In genomic region chr19:19447536-19448237, GRCh38 we compare ENCODE assay signal across 11 cellular contexts. TPM values are rescaled to one million over a fixed set of nuclear protein-coding genes. Genes with fewer than 3 reads are reported as not detected.
DNase-seq lines count a peak whose midpoint lies in the region; ATAC-seq, FAIRE-seq and TF ChIP-seq lines count a peak whose summit lies in the region.
"Had no signal": no experiment of that assay in that cellular context is flagged by ENCODE, and none has a peak within 500 bp of the region (broad histone marks: within the 10 kb centered on the region; RNA-seq: fewer than 3 reads in every experiment).

No MANE protein-coding gene starts in this region.

- no peak overlapping the region for H2BK120ac ChIP-seq in H1 (replicated peaks; ENCODE audit: low read depth, low read length)

- H3K14ac ChIP-seq in H1 (ENCODE audit: insufficient read length), result no peak overlapping the region

- H4K91ac ChIP-seq in H1 (replicated peaks; ENCODE audit: insufficient read length, low read length), result peak overlapping the region; percentile 83

- no peak overlapping the region for H3K4me3 ChIP-seq in H1 (ENCODE audit: extremely low read depth in 1 of 4, insufficient read depth in 2 of 4, low read depth in 3 of 4, low read length in 4 of 4)
- no peak overlapping the region for H3K4me3 ChIP-seq in gastrocnemius medialis
- H3K4me3 ChIP-seq in hepatocyte, result no peak overlapping the region

- no peak overlapping the region for H3K9ac ChIP-seq in H1 (replicated peaks in 1 of 4; ENCODE audit: extremely low read depth in 1 of 4, low read depth in 3 of 4, low read length in 3 of 4)

- 80% methylated on average over 15 of the region's 15 CpGs; no CpG with 5 or more reads in 1 of the 2 experiments for WGBS in H1 (ENCODE audit: extremely low coverage in 1 of 2, insufficient coverage in 1 of 2, insufficient read length in 1 of 2, insufficient replicate concordance in 2 of 2, low coverage in 1 of 2, low lambda C conversion rate in 2 of 2, missing lambda C conversion rate in 1 of 2), 2 experiments
- WGBS in hepatocyte (ENCODE audit: low lambda C conversion rate, missing lambda C conversion rate), result 86% methylated on average over 15 of the region's 15 CpGs

- H2BK20ac ChIP-seq in H1 (ENCODE audit: low read length), result no peak overlapping the region

- H2BK12ac ChIP-seq in H1 (ENCODE audit: low read depth, low read length), result peak overlapping the region; percentile 60; the same call in 1 of the 2 replicates

- POLR2A ChIA-PET in H1 (lab: Charles Lee; ENCODE audit: partially characterized antibody), result interaction anchor here (1.0 to 1.2 kb wide), 2 partner anchors 13 to 14 kb away, joined by 3 read pairs; no protein-coding TSS in a partner anchor

- H3K18ac ChIP-seq in H1 (ENCODE audit: extremely low read depth, low read length), result peak overlapping the region; percentile 71

- H3K9me2 ChIP-seq in hepatocyte (replicated peaks; ENCODE audit: insufficient read depth), result no peaks in the 10 kb centered on the region

- H3K9me3 ChIP-seq in H1 (ENCODE audit: insufficient read depth in 2 of 2, low read depth in 1 of 2, low read length in 1 of 2) (no peaks in the 10 kb centered on the region), gastrocnemius medialis (no peaks in the 10 kb centered on the region), hepatocyte (ENCODE audit: low read depth) (no peaks in the 10 kb centered on the region)

- no peak for ATAC-seq in gastrocnemius medialis

- no peak overlapping the region for H2BK15ac ChIP-seq in H1 (ENCODE audit: low read length)

- no peak overlapping the region for H4K5ac ChIP-seq in H1 (ENCODE audit: insufficient read length, low read depth, low read length)

- H2AFZ ChIP-seq in H1 (ENCODE audit: low read length) (no peak overlapping the region), hepatocyte (no peak overlapping the region)

- H4K20me1 ChIP-seq in H1 (replicated peaks in 1 of 2; ENCODE audit: control insufficient read depth in 1 of 2, insufficient read depth in 2 of 2, low read length in 2 of 2) (peaks cover 41 to 64% of the 10 kb centered on the region in 2 experiments), hepatocyte (ENCODE audit: insufficient read depth, poor library complexity, severe bottlenecking) (peaks cover 73% of the 10 kb centered on the region)

- CTCF ChIA-PET in H1 (lab: Charles Lee; ENCODE audit: partially characterized antibody), result interaction anchor here (1.2 kb wide), 1 partner anchor 10 kb away, joined by 3 read pairs; no protein-coding TSS in a partner anchor

- H3K23me2 ChIP-seq in H1 (ENCODE audit: low read depth, low read length), result no peaks in the 10 kb centered on the region

- TF ChIP-seq CTCF in H1 (IDR thresholded peaks at IDR 0.05; ENCODE audit: control extremely low read depth in 1 of 3, insufficient read depth in 1 of 3, low read depth in 1 of 3, low read length in 3 of 3) (no peak), gastrocnemius medialis (IDR thresholded peaks at IDR 0.05 in 4 of 5, conservative IDR thresholded peaks at IDR 0.05 in 1 of 5) (no peak), hepatocyte (IDR thresholded peaks at IDR 0.05; ENCODE audit: poor library complexity) (no peak)

- H3K23ac ChIP-seq in H1 (ENCODE audit: insufficient read length), result no peak overlapping the region

- in situ Hi-C loops in gastrocnemius medialis (cut with MboI; ENCODE audit: low sequenced_read_pairs in 4 of 4), result no loop called here

- H2AK5ac ChIP-seq in H1 (ENCODE audit: low read depth, low read length), result no peak overlapping the region

- no peak overlapping the region for H2BK5ac ChIP-seq in H1 (ENCODE audit: low read depth, low read length)

- DNase-seq in DMS 273 (lab: John Stamatoyannopoulos, UW; ENCODE audit: unreplicated experiment), result peak; percentile 56
- no peak for DNase-seq in DMS 273 treated with DMSO at 0.1 percent for 48 hours (lab: John Stamatoyannopoulos, UW)
- peak; percentile 28 to 33 for DNase-seq in activated CD4-positive, alpha-beta T cell treated with anti-CD3 and anti-CD28 coated beads, Interleukin-2, amount 50 U/mL, for 48 hours
- no peak for DNase-seq in H1 (ENCODE audit: low read depth in 1 of 2, low spot score in 2 of 2)
- DNase-seq in gastrocnemius medialis, result no peak
- no peak for DNase-seq in hepatocyte (ENCODE audit: low spot score)
- DNase-seq in NCI-H345 (lab: John Stamatoyannopoulos, UW), result no peak
- DNase-seq in islet precursor cell, result no peak
- DNase-seq: NCI-H187 treated with DMSO at 0.1 percent for 48 hours had no signal

- intact Hi-C loops in gastrocnemius medialis (cut with DNase I; ENCODE audit: low total_unique reads), result no loop called here

- FAIRE-seq in H1 (lab: Jason Lieb, UNC), result no peak
- FAIRE-seq: endothelial cell of umbilical vein had no signal

- TF ChIP-seq POLR2A in H1 (IDR thresholded peaks at IDR 0.05; ENCODE audit: control extremely low read depth in 1 of 2, low read depth in 2 of 2, low read length in 2 of 2), result no peak
- TF ChIP-seq POLR2A in gastrocnemius medialis (IDR thresholded peaks at IDR 0.05), result no peak

- H4K8ac ChIP-seq in H1 (ENCODE audit: extremely low read depth, insufficient read depth, low read length), result no peak overlapping the region

- peaks cover 48% of the 10 kb centered on the region for H3K79me1 ChIP-seq in H1 (ENCODE audit: low read depth, low read length)

- no peak for TF ChIP-seq EP300 in H1 (IDR thresholded peaks at IDR 0.05; ENCODE audit: borderline replicate concordance in 1 of 2, low read depth in 2 of 2, low read length in 2 of 2)

- no peak overlapping the region for H3K56ac ChIP-seq in H1 (replicated peaks; ENCODE audit: insufficient read length, low read depth, low read length)

- H3K4me2 ChIP-seq in H1 (ENCODE audit: insufficient read depth in 1 of 2, low read depth in 2 of 2, low read length in 2 of 2), result no peak overlapping the region
- H3K4me2 ChIP-seq in hepatocyte, result no peak overlapping the region

- no peak overlapping the region for H3K27ac ChIP-seq in H1 (ENCODE audit: low read depth, low read length)
- peak overlapping the region in 3 of 4 donors; percentile 27 to 61 (median 52) for H3K27ac ChIP-seq in gastrocnemius medialis
- H3K27ac ChIP-seq in hepatocyte, result no peak overlapping the region
- H3K27ac ChIP-seq: 22Rv1 had no signal

- H3K4ac ChIP-seq in H1 (replicated peaks; ENCODE audit: insufficient read length, low read depth, low read length), result no peak overlapping the region

- peaks cover 66 to 100% of the 10 kb centered on the region in 2 experiments for H3K79me2 ChIP-seq in H1 (ENCODE audit: control insufficient read depth in 1 of 2, insufficient read depth in 2 of 2, low read length in 2 of 2)
- H3K79me2 ChIP-seq in hepatocyte, result peaks cover 100% of the 10 kb centered on the region

- H3K27me3 ChIP-seq in H1 (replicated peaks in 1 of 4; ENCODE audit: control insufficient read depth in 3 of 4, extremely low read depth in 1 of 4, insufficient read depth in 3 of 4, low read length in 3 of 4) (no peaks in the 10 kb centered on the region), gastrocnemius medialis (no peaks in the 10 kb centered on the region), hepatocyte (no peaks in the 10 kb centered on the region)

- H3K36me3 ChIP-seq in H1 (ENCODE audit: control insufficient read depth in 2 of 4, insufficient read depth in 4 of 4, low read length in 3 of 4) (no peaks in the 10 kb centered on the region; a peak in 1 of 8 replicates), gastrocnemius medialis (no peaks in the 10 kb centered on the region), hepatocyte (replicated peaks; ENCODE audit: insufficient read depth, low read depth) (no peaks in the 10 kb centered on the region)

- peaks cover 7 to 18% (median 12%) of the 10 kb centered on the region in 4 experiments for H3K4me1 ChIP-seq in H1 (replicated peaks in 1 of 4; ENCODE audit: control insufficient read depth in 3 of 4, insufficient read depth in 4 of 4, low read length in 3 of 4)
- peaks cover 39 to 46% of the 10 kb centered on the region in 2 donors for H3K4me1 ChIP-seq in gastrocnemius medialis
- peaks cover 13% of the 10 kb centered on the region for H3K4me1 ChIP-seq in hepatocyte (ENCODE audit: insufficient read depth)

- no peak for TF ChIP-seq RAD21 in H1 (IDR thresholded peaks at IDR 0.05 in 1 of 2, conservative IDR thresholded peaks at IDR 0.05 in 1 of 2; ENCODE audit: low read depth in 2 of 2, low read length in 2 of 2)

TF ChIP-seq in H1, 55 proteins besides CTCF, POLR2A, EP300 and RAD21:
- TF ChIP-seq ASH2L (IDR thresholded peaks at IDR 0.05; ENCODE audit: low read length), result no peak
- no peak for TF ChIP-seq CBX5 (IDR thresholded peaks at IDR 0.05; ENCODE audit: low read depth, low read length)
- TF ChIP-seq KDM4A (IDR thresholded peaks at IDR 0.05; ENCODE audit: low read depth, low read length, severe bottlenecking), result no peak
- no peak for TF ChIP-seq RNF2 (IDR thresholded peaks at IDR 0.05; ENCODE audit: borderline replicate concordance, low read depth, low read length, missing control alignments, poor library complexity, severe bottlenecking)
- TF ChIP-seq SAP30 (IDR thresholded peaks at IDR 0.05; ENCODE audit: insufficient read depth, insufficient replicate concordance, low read length), result no peak
- no peak for TF ChIP-seq GTF2F1 (IDR thresholded peaks at IDR 0.05; ENCODE audit: borderline replicate concordance, low read depth, low read length)
- TF ChIP-seq TBP (IDR thresholded peaks at IDR 0.05; ENCODE audit: low read depth, low read length), result no peak
- no peak for TF ChIP-seq SP2 (IDR thresholded peaks at IDR 0.05; ENCODE audit: low read length)
- TF ChIP-seq GABPA (IDR thresholded peaks at IDR 0.05; ENCODE audit: borderline replicate concordance, insufficient read depth, low read length), result no peak
- TF ChIP-seq RXRA (IDR thresholded peaks at IDR 0.05; ENCODE audit: insufficient read depth, low read depth, low read length), result no peak
- no peak for TF ChIP-seq POLR2AphosphoS5 (IDR thresholded peaks at IDR 0.05; ENCODE audit: low read depth, low read length)

RNA-seq across cellular contexts. Expression of gene GATAD2A, which starts 42.2 kb away (rescaled TPM):
- total RNA-seq in H1 (2021; fragmentation: NEBNext Ultra II Directional; extraction: Animal tissue kit (Norgen Biotek cat#: 25700)), result 205 and 210 TPM in 2 replicates
- polyA plus RNA-seq in H1 (2011; rRNA removed) (38.4 and 54.9 TPM in 2 replicates), hepatocyte (31.4 and 35.3 TPM in 2 replicates)
- polyA plus RNA-seq in H1 (2011; cell fraction: cytosol; rRNA removed), result 40.1 TPM
- polyA plus RNA-seq in H1 (2011; cell fraction: nucleus; rRNA removed), result 48.0 TPM
- 71.5 to 98.9 TPM (median 84.3 TPM) in 4 replicates for polyA plus RNA-seq in H1 (2012, experiment 1 of 2)
- 49.7 TPM for polyA plus RNA-seq in H1 (2012, experiment 2 of 2)
- 69.1 TPM for polyA plus RNA-seq in H1 (2013, experiment 1 of 2)
- polyA plus RNA-seq in H1 (2013, experiment 2 of 2), result 71.8 TPM
- 22.1 and 22.6 TPM in 2 replicates for polyA minus RNA-seq in H1 (2011; rRNA and poly(A)+ RNA removed)
- 76.8 TPM for polyA minus RNA-seq in H1 (2011; cell fraction: cytosol; rRNA and poly(A)+ RNA removed)
- 33.9 TPM for polyA minus RNA-seq in H1 (2011; cell fraction: nucleus; rRNA and poly(A)+ RNA removed)
- total RNA-seq in gastrocnemius medialis (10 to 100 TPM; 17.7 to 51.4 (median 40.1) TPM), hepatocyte (28.0 and 35.7 TPM in 2 replicates)

Comparison
In these comparisons a context has a peak if more than half of its experiments do, and no peak if none do; other contexts are left out.
1. DNase-seq: peak in DMS 273 (single experiment) and activated CD4-positive, alpha-beta T cell treated with anti-CD3 and anti-CD28 coated beads, Interleukin-2, amount 50 U/mL, for 48 hours (2 of 2); none in DMS 273 treated with DMSO at 0.1 percent for 48 hours (single experiment), H1 (0 of 2), gastrocnemius medialis (0 of 2), hepatocyte (single experiment), NCI-H345 (single experiment) and islet precursor cell (single experiment).
2. H3K27ac ChIP-seq: peak in gastrocnemius medialis (3 of 4); none in H1 (single experiment) and hepatocyte (single experiment).